ENCODE assay signal across 16 cellular contexts in the genomic region with DNA sequence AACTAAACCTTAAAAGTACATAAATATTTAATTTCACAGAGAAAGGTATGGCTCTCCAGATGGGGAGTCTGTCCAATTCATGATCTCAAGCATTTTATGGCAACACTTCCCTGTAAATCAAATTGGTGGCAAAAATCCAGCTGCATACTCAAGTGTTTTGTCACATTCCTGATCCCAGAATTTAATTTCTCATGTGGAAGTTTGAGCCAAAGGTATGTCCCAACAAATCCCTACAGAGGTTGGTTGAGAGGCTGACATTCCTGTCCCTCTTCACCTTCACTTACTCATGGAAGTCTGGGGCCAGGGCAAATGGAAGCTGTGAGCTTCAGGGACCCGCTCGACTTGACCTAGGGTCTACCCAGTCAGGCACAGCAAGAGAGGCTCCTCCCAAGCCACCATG. TPM values are rescaled to one million over a fixed set of nuclear protein-coding genes. Genes with fewer than 3 reads are reported as not detected.
DNase-seq lines count a peak whose midpoint lies in the region; ATAC-seq and TF ChIP-seq lines count a peak whose summit lies in the region.
"Had no signal": no experiment of that assay in that cellular context is flagged by ENCODE, and none has a peak within 500 bp of the region (broad histone marks: within the 10 kb centered on the region; RNA-seq: fewer than 3 reads in every experiment).

No MANE protein-coding gene starts in this region.

- H3K27ac ChIP-seq in breast epithelium, result peak overlapping the region; percentile 30 to 49
- H3K27ac ChIP-seq in tibial nerve, result peak overlapping the region in 3 of 4 donors; percentile 2 to 92 (median 36)
- H3K27ac ChIP-seq in vagina, result no peak overlapping the region

- ATAC-seq in HG03432 (IDR thresholded peaks at IDR 0.05; ENCODE audit: unreplicated experiment), result no peak
- ATAC-seq: activated CD8-positive, alpha-beta T cell treated with anti-CD3 and anti-CD28 coated beads for 36 hours had no signal

- no peak overlapping the region for H3K4me3 ChIP-seq in breast epithelium
- no peak overlapping the region for H3K4me3 ChIP-seq in tibial nerve
- no peak overlapping the region for H3K4me3 ChIP-seq in vagina
- H3K4me3 ChIP-seq: esophagus squamous epithelium had no signal

- H3K36me3 ChIP-seq in breast epithelium, result no peaks in the 10 kb centered on the region
- H3K36me3 ChIP-seq in tibial nerve, result no peaks in the 10 kb centered on the region
- no peaks in the 10 kb centered on the region for H3K36me3 ChIP-seq in vagina

- no peak for TF ChIP-seq POLR2A in breast epithelium (IDR thresholded peaks at IDR 0.05)
- no peak for TF ChIP-seq POLR2A in tibial nerve (IDR thresholded peaks at IDR 0.05)
- TF ChIP-seq POLR2A in vagina (IDR thresholded peaks at IDR 0.05), result no peak

- no peak for TF ChIP-seq EP300 in tibial nerve (IDR thresholded peaks at IDR 0.05)

- DNase-seq in NCI-H1105 treated with DMSO at 0.1 percent for 48 hours (lab: John Stamatoyannopoulos, UW) (peak; percentile 42), NCI-H1105 (lab: John Stamatoyannopoulos, UW) (no peak), breast epithelium (ENCODE audit: low spot score in 2 of 2) (peak in 1 of 2 donors; percentile 21), kidney glomerular epithelial cell (lab: John Stamatoyannopoulos, UW) (peak; percentile 36), tibial nerve (ENCODE audit: low spot score in 2 of 2) (no peak), vagina (ENCODE audit: extremely low spot score in 2 of 2) (no peak), NCI-H345 (lab: John Stamatoyannopoulos, UW) (no peak)
- DNase-seq: activated CD8-positive, alpha-beta T cell treated with anti-CD3 and anti-CD28 coated beads for 36 hours; esophagus squamous epithelium; H7; naive B cell; NCI-H1092; NCI-H524 treated with DMSO at 0.1 percent for 48 hours; small intestine; T1000 had no signal

- 89 to 94% methylated on average over 2 of the region's 2 CpGs for WGBS in tibial nerve, 2 donors

- no peaks in the 10 kb centered on the region for H3K9me3 ChIP-seq in breast epithelium
- H3K9me3 ChIP-seq in tibial nerve, result no peaks in the 10 kb centered on the region
- H3K9me3 ChIP-seq in vagina, result no peaks in the 10 kb centered on the region
- H3K9me3 ChIP-seq: esophagus squamous epithelium had no signal

- intact Hi-C loops in breast epithelium (cut with DNase I; ENCODE audit: low total_unique reads), result no loop called here
- intact Hi-C loops in vagina (cut with DNase I), result no loop called here

- TF ChIP-seq CTCF in breast epithelium (IDR thresholded peaks at IDR 0.05), result no peak
- no peak for TF ChIP-seq CTCF in tibial nerve (IDR thresholded peaks at IDR 0.05)
- TF ChIP-seq CTCF in vagina (IDR thresholded peaks at IDR 0.05), result no peak

- H3K4me1 ChIP-seq in breast epithelium (peaks cover 0 to 28% of the 10 kb centered on the region in 2 donors), tibial nerve (peaks cover 2 to 100% (median 62%) of the 10 kb centered on the region in 4 donors), vagina (peaks cover 76% of the 10 kb centered on the region)

- no peaks in the 10 kb centered on the region for H3K27me3 ChIP-seq in breast epithelium
- H3K27me3 ChIP-seq in tibial nerve, result no peaks in the 10 kb centered on the region
- no peaks in the 10 kb centered on the region for H3K27me3 ChIP-seq in vagina
- H3K27me3 ChIP-seq: esophagus squamous epithelium had no signal

RNA-seq across cellular contexts. Expression of gene KLF7, which starts 17.7 kb away (rescaled TPM):
- total RNA-seq in breast epithelium (10 to 100 TPM; 21.0 to 40.7 (median 37.3) TPM), tibial nerve (10 to 100 TPM; 25.8 to 55.3 (median 37.1) TPM), vagina (35.8 TPM)

Comparison
In these comparisons a context has a peak if more than half of its experiments do, and no peak if none do; other contexts are left out.
1. DNase-seq: peak in NCI-H1105 treated with DMSO at 0.1 percent for 48 hours (single experiment) and kidney glomerular epithelial cell (single experiment); none in NCI-H1105 (single experiment), tibial nerve (0 of 2), vagina (0 of 2) and NCI-H345 (single experiment).